25 cellular contexts compared by ENCODE assay signal in the genomic region with DNA sequence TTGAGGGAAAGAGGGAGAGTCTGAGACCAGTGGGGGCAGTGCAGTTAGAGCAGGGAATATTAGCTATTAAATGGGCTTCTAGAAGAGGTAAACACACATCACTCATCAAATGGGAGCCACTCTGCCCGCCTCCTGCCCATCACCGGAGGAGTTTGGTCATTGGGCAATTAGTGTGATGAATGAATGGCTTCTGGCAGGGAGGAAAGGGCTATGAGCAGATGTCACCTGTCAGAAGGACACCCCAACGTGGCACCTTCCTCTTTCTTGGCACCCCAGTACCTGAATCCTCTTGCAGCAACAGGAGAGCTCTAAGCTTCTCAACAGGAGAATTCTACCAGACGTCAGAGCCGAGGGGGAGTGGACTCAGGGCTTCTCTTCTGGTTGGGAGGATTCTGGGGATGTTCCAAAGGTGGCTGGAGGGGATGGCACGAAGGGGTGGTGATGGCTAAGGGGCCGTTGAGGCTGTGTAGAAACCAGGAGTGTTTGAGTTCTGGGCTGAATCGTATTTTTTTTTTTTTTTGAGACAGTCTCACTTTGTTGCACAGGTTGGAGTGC. TPM values are rescaled to one million over a fixed set of nuclear protein-coding genes. Genes with fewer than 3 reads are reported as not detected.
DNase-seq lines count a peak whose midpoint lies in the region; ATAC-seq and TF ChIP-seq lines count a peak whose summit lies in the region.
"Had no signal": no experiment of that assay in that cellular context is flagged by ENCODE, and none has a peak within 500 bp of the region (broad histone marks: within the 10 kb centered on the region; RNA-seq: fewer than 3 reads in every experiment).

No MANE protein-coding gene starts in this region.

- no peak overlapping the region for H3K9ac ChIP-seq in colonic mucosa (ENCODE audit: low read depth in 2 of 2, low read length in 2 of 2)
- H3K9ac ChIP-seq: GM23248 had no signal

- H3K4me3 ChIP-seq in ascending aorta (no peak overlapping the region), osteoblast (ENCODE audit: insufficient read depth, low read length) (no peak overlapping the region), colonic mucosa (no peak overlapping the region)
- H3K4me3 ChIP-seq: GM23248, lung, testis had no signal

- no peaks in the 10 kb centered on the region for H3K36me3 Mint-ChIP-seq in natural killer cell treated with Interleukin-12 subunit alpha and Interleukin-12 subunit beta and Interleukin-15 and Interleukin-18, amount 100 ng/mL, for 72 hours
- H3K36me3 Mint-ChIP-seq in natural killer cell (no peaks in the 10 kb centered on the region), glutamatergic neuron (ENCODE audit: unreplicated experiment) (no peaks in the 10 kb centered on the region)
- H3K36me3 Mint-ChIP-seq: stimulated activated naive B cell treated with anti-CD40 and anti-IgM and Interleukin-4, amounts not matched to agents 10 μg/mL and 1 μg/mL and 100 μg/mL, for 72 hours had no signal

- intact Hi-C loops in natural killer cell (cut with micrococcal nuclease) (no loop called here), ascending aorta (cut with DNase I) (no loop called here), colonic mucosa (cut with DNase I) (no loop called here)

- H4K20me1 ChIP-seq in osteoblast (ENCODE audit: insufficient read depth, low read length): no peaks in the 10 kb centered on the region

- H3K27me3 Mint-ChIP-seq in natural killer cell treated with Interleukin-12 subunit alpha and Interleukin-12 subunit beta and Interleukin-15 and Interleukin-18, amount 100 ng/mL, for 72 hours: peaks cover 11 to 26% of the 10 kb centered on the region in 2 donors
- peaks cover 10 to 18% of the 10 kb centered on the region in 2 donors for H3K27me3 Mint-ChIP-seq in natural killer cell (ENCODE audit: low read depth in 2 of 2)
- peaks cover 14% of the 10 kb centered on the region for H3K27me3 Mint-ChIP-seq in glutamatergic neuron (ENCODE audit: unreplicated experiment)

- H2AFZ ChIP-seq in osteoblast (ENCODE audit: low read length): no peak overlapping the region
- H2AFZ ChIP-seq: GM23248 had no signal

- no peak overlapping the region for H3K4me2 ChIP-seq in osteoblast (ENCODE audit: insufficient read depth, low read length)

- no peak overlapping the region for H3K4me3 Mint-ChIP-seq in natural killer cell treated with Interleukin-12 subunit alpha and Interleukin-12 subunit beta and Interleukin-15 and Interleukin-18, amount 100 ng/mL, for 72 hours
- no peak overlapping the region for H3K4me3 Mint-ChIP-seq in natural killer cell
- H3K4me3 Mint-ChIP-seq in glutamatergic neuron (ENCODE audit: unreplicated experiment): no peak overlapping the region
- H3K4me3 Mint-ChIP-seq: activated naive CD4-positive, alpha-beta T cell treated with anti-CD3 and anti-CD28 coated beads for 36 hours; activated T-cell treated with anti-CD3 and anti-CD28 coated beads, Interleukin-2, amount 50 U/mL, for 72 hours; dendritic cell treated with granulocyte-macrophage colony-stimulating factor and Interleukin-4, amounts not matched to agents 40 ng/mL and 50 ng/mL, for 4 days; stimulated activated naive B cell treated with anti-CD40 and anti-IgM and Interleukin-4, amounts not matched to agents 10 μg/mL and 1 μg/mL and 100 μg/mL, for 72 hours had no signal

- peaks cover 9 to 34% of the 10 kb centered on the region in 2 donors for H3K4me1 ChIP-seq in ascending aorta
- H3K4me1 ChIP-seq in osteoblast (ENCODE audit: insufficient read depth, low read length): peaks cover 21% of the 10 kb centered on the region
- no peaks in the 10 kb centered on the region for H3K4me1 ChIP-seq in colonic mucosa

- DNase-seq in natural killer cell treated with Interleukin-12 subunit alpha and Interleukin-12 subunit beta and Interleukin-15 and Interleukin-18, amount 100 ng/mL, for 72 hours (ENCODE audit: low spot score): peak; percentile 20
- DNase-seq in natural killer cell (no peak), ascending aorta (ENCODE audit: low spot score in 2 of 2) (peak in 1 of 2 donors; percentile 35), osteoblast (ENCODE audit: insufficient read length, low spot score, missing footprints) (peak; percentile 14), glutamatergic neuron (no peak), colonic mucosa (no peak)
- DNase-seq: activated CD4-positive, alpha-beta T cell treated with anti-CD3 and anti-CD28 coated beads for 48 hours; activated naive CD4-positive, alpha-beta T cell treated with anti-CD3 and anti-CD28 coated beads for 36 hours; activated T-cell treated with anti-CD3 and anti-CD28 coated beads, Interleukin-2, amount 50 U/mL, for 72 hours; amniotic stem cell; EL; GM23248; KBM-7; MM.1S; NCI-H1694; NCI-H526 treated with DMSO at 0.1 percent for 48 hours; retina; stimulated activated CD4-positive, alpha-beta T cell treated with anti-CD3 and anti-CD28 coated beads, Interleukin-4, amount 100 ng/mL, for 1 hour; stimulated activated naive B cell treated with anti-CD40 and anti-IgM and Interleukin-4, amounts not matched to agents 10 μg/mL and 1 μg/mL and 100 μg/mL, for 72 hours had no signal

- TF ChIP-seq CTCF in natural killer cell (IDR thresholded peaks at IDR 0.05): no peak
- TF ChIP-seq CTCF in ascending aorta (IDR thresholded peaks at IDR 0.05): no peak
- no peak for TF ChIP-seq CTCF in osteoblast (IDR thresholded peaks at IDR 0.05; ENCODE audit: extremely low read depth, low read depth, low read length)
- no peak for TF ChIP-seq CTCF in glutamatergic neuron (IDR thresholded peaks at IDR 0.05; ENCODE audit: partially characterized antibody, unreplicated experiment)
- TF ChIP-seq CTCF in colonic mucosa (IDR thresholded peaks at IDR 0.05): no peak

- H3K9me3 Mint-ChIP-seq in natural killer cell treated with Interleukin-12 subunit alpha and Interleukin-12 subunit beta and Interleukin-15 and Interleukin-18, amount 100 ng/mL, for 72 hours: no peaks in the 10 kb centered on the region
- H3K9me3 Mint-ChIP-seq in natural killer cell (no peaks in the 10 kb centered on the region), glutamatergic neuron (ENCODE audit: unreplicated experiment) (peaks cover 5% of the 10 kb centered on the region)
- H3K9me3 Mint-ChIP-seq: activated naive CD4-positive, alpha-beta T cell treated with anti-CD3 and anti-CD28 coated beads for 36 hours; activated T-cell treated with anti-CD3 and anti-CD28 coated beads, Interleukin-2, amount 50 U/mL, for 72 hours; dendritic cell treated with granulocyte-macrophage colony-stimulating factor and Interleukin-4, amounts not matched to agents 40 ng/mL and 50 ng/mL, for 4 days; stimulated activated naive B cell treated with anti-CD40 and anti-IgM and Interleukin-4, amounts not matched to agents 10 μg/mL and 1 μg/mL and 100 μg/mL, for 72 hours had no signal

- H3K79me2 ChIP-seq in osteoblast (ENCODE audit: insufficient read depth, low read length): no peaks in the 10 kb centered on the region

- H3K36me3 ChIP-seq in ascending aorta (no peaks in the 10 kb centered on the region), osteoblast (ENCODE audit: insufficient read depth, low read length) (no peaks in the 10 kb centered on the region), colonic mucosa (no peaks in the 10 kb centered on the region)

- ATAC-seq in natural killer cell treated with Interleukin-12 subunit alpha and Interleukin-12 subunit beta and Interleukin-15 and Interleukin-18, amount 100 ng/mL, for 72 hours: no peak
- ATAC-seq in natural killer cell (no peak), HG03196 (IDR thresholded peaks at IDR 0.05; ENCODE audit: unreplicated experiment) (no peak)
- ATAC-seq: activated T-cell treated with anti-CD3 and anti-CD28 coated beads, Interleukin-2, amount 50 U/mL, for 72 hours; SK-N-SH treated with all-trans-retinoic acid at 6 μM for 48 hours; stimulated activated naive B cell treated with anti-CD40 and anti-IgM and Interleukin-4, amounts not matched to agents 10 μg/mL and 1 μg/mL and 100 μg/mL, for 72 hours had no signal

- H3K27ac Mint-ChIP-seq in natural killer cell treated with Interleukin-12 subunit alpha and Interleukin-12 subunit beta and Interleukin-15 and Interleukin-18, amount 100 ng/mL, for 72 hours: no peak overlapping the region
- H3K27ac Mint-ChIP-seq in natural killer cell (no peak overlapping the region), glutamatergic neuron (ENCODE audit: unreplicated experiment) (no peak overlapping the region)
- H3K27ac Mint-ChIP-seq: activated naive CD4-positive, alpha-beta T cell treated with anti-CD3 and anti-CD28 coated beads for 36 hours; activated T-cell treated with anti-CD3 and anti-CD28 coated beads, Interleukin-2, amount 50 U/mL, for 72 hours; dendritic cell treated with granulocyte-macrophage colony-stimulating factor and Interleukin-4, amounts not matched to agents 40 ng/mL and 50 ng/mL, for 4 days; stimulated activated naive B cell treated with anti-CD40 and anti-IgM and Interleukin-4, amounts not matched to agents 10 μg/mL and 1 μg/mL and 100 μg/mL, for 72 hours had no signal

- peak overlapping the region; percentile 65 to 66 for H3K27ac ChIP-seq in ascending aorta
- no peak overlapping the region for H3K27ac ChIP-seq in osteoblast (ENCODE audit: low read depth, low read length)
- no peak overlapping the region for H3K27ac ChIP-seq in colonic mucosa
- H3K27ac ChIP-seq: GM23248, testis had no signal

- H3K27me3 ChIP-seq in ascending aorta (no peaks in the 10 kb centered on the region), osteoblast (ENCODE audit: insufficient read depth, low read length) (peaks cover 12% of the 10 kb centered on the region), colonic mucosa (no peaks in the 10 kb centered on the region)
- H3K27me3 ChIP-seq: testis had no signal

- H3K9me3 ChIP-seq in ascending aorta: no peaks in the 10 kb centered on the region
- H3K9me3 ChIP-seq in osteoblast (ENCODE audit: low read depth, low read length): no peaks in the 10 kb centered on the region
- H3K9me3 ChIP-seq in colonic mucosa: no peaks in the 10 kb centered on the region
- H3K9me3 ChIP-seq: testis had no signal

- H3K4me1 Mint-ChIP-seq in natural killer cell treated with Interleukin-12 subunit alpha and Interleukin-12 subunit beta and Interleukin-15 and Interleukin-18, amount 100 ng/mL, for 72 hours (ENCODE audit: low read depth in 2 of 2): peaks cover 0 to 6% of the 10 kb centered on the region in 2 donors
- H3K4me1 Mint-ChIP-seq in natural killer cell (no peaks in the 10 kb centered on the region), glutamatergic neuron (ENCODE audit: low read depth, unreplicated experiment) (peaks cover 11% of the 10 kb centered on the region)
- H3K4me1 Mint-ChIP-seq: stimulated activated naive B cell treated with anti-CD40 and anti-IgM and Interleukin-4, amounts not matched to agents 10 μg/mL and 1 μg/mL and 100 μg/mL, for 72 hours had no signal

RNA-seq across cellular contexts. Expression of a gene that starts 11.0 kb away (rescaled TPM):
- not detected for total RNA-seq in natural killer cell treated with Interleukin-12 subunit alpha and Interleukin-12 subunit beta and Interleukin-15 and Interleukin-18, amount 100 ng/mL, for 72 hours
- under 1 TPM in 2 of 3 donors, not detected in 1; 0.20 to 0.28 TPM for total RNA-seq in natural killer cell
- 435 TPM for total RNA-seq in ascending aorta
- 13.8 and 14.4 TPM in 2 replicates for total RNA-seq in osteoblast
- 0.15 TPM for total RNA-seq in glutamatergic neuron (ENCODE audit: unreplicated experiment)
- total RNA-seq in colonic mucosa: 10 to 100 TPM; 10.4 to 12.1 TPM
- total RNA-seq: T-helper 2 cell treated with Interferon-gamma antibody and Interleukin-4, amounts not matched to agents 100 ng/mL and 5 ng/mL, for 36 hours had no signal

RNA-seq across cellular contexts. Expression of a gene that starts 25.4 kb away (rescaled TPM):
- 10 to 100 TPM; 65.7 to 72.3 TPM for total RNA-seq in natural killer cell treated with Interleukin-12 subunit alpha and Interleukin-12 subunit beta and Interleukin-15 and Interleukin-18, amount 100 ng/mL, for 72 hours
- total RNA-seq in natural killer cell (10 to 100 TPM; 40.0 to 58.8 (median 53.4) TPM), ascending aorta (67.2 TPM), osteoblast (49.2 and 51.3 TPM in 2 replicates), glutamatergic neuron (ENCODE audit: unreplicated experiment) (33.3 TPM), colonic mucosa (100 to 1,000 TPM; 247 to 390 TPM)

RNA-seq across cellular contexts. Expression of a gene that starts 39.6 kb away (rescaled TPM):
- 10 to 100 TPM; 37.2 to 54.2 TPM for total RNA-seq in natural killer cell treated with Interleukin-12 subunit alpha and Interleukin-12 subunit beta and Interleukin-15 and Interleukin-18, amount 100 ng/mL, for 72 hours
- 10 to 100 TPM; 56.0 to 86.4 (median 56.9) TPM for total RNA-seq in natural killer cell
- total RNA-seq in ascending aorta: 13.2 TPM
- 11.8 and 14.5 TPM in 2 replicates for total RNA-seq in osteoblast
- total RNA-seq in glutamatergic neuron (ENCODE audit: unreplicated experiment): 51.5 TPM
- 100 to 1,000 TPM in 1 of 2 donors, 10 to 100 TPM in 1; 53.4 to 111 TPM for total RNA-seq in colonic mucosa

RNA-seq across cellular contexts. Expression of a gene that starts 55.3 kb away (rescaled TPM):
- total RNA-seq in natural killer cell treated with Interleukin-12 subunit alpha and Interleukin-12 subunit beta and Interleukin-15 and Interleukin-18, amount 100 ng/mL, for 72 hours: 1 to 10 TPM; 3.4 to 6.7 TPM
- total RNA-seq in natural killer cell (1 to 10 TPM; 4.2 to 8.8 (median 4.2) TPM), ascending aorta (365 TPM), osteoblast (388 and 457 TPM in 2 replicates), glutamatergic neuron (ENCODE audit: unreplicated experiment) (30.3 TPM), colonic mucosa (100 to 1,000 TPM; 635 to 674 TPM)

Comparison
In these comparisons a context has a peak if more than half of its experiments do, and no peak if none do; other contexts are left out.
1. DNase-seq: peak in natural killer cell treated with Interleukin-12 subunit alpha and Interleukin-12 subunit beta and Interleukin-15 and Interleukin-18, amount 100 ng/mL, for 72 hours (single experiment) and osteoblast (single experiment); none in natural killer cell (single experiment), glutamatergic neuron (single experiment) and colonic mucosa (single experiment).
2. H3K27ac ChIP-seq: peak in ascending aorta (2 of 2); none in osteoblast (single experiment) and colonic mucosa (single experiment).
3. RNA of a gene that starts 11.0 kb away (total RNA-seq): 435 TPM in ascending aorta (single experiment); 13.8 to 14.4 TPM in osteoblast, 10.4 to 12.1 TPM in colonic mucosa, 0.20 to 0.28 TPM in natural killer cell, 0.15 TPM in glutamatergic neuron (single experiment) and not detected in natural killer cell treated with Interleukin-12 subunit alpha and Interleukin-12 subunit beta and Interleukin-15 and Interleukin-18, amount 100 ng/mL, for 72 hours; every median in the first group is over 10 times any median in the second.